ENCODE assay signal across 20 cellular contexts in genomic region chr3:163684651-163685050, GRCh38.
DNase-seq lines count a peak whose midpoint lies in the region; ATAC-seq and FAIRE-seq lines count a peak whose summit lies in the region.
"Had no signal": no experiment of that assay in that cellular context is flagged by ENCODE, and none has a peak within 500 bp of the region (broad histone marks: within the 10 kb centered on the region; RNA-seq: fewer than 3 reads in every experiment).

No MANE protein-coding gene starts in this region.

- H3K4me1 ChIP-seq in aorta (ENCODE audit: control insufficient read depth in 1 of 2, insufficient read depth in 2 of 2, low read length in 2 of 2), result no peaks in the 10 kb centered on the region
- H3K4me1 ChIP-seq: A549; BLaER1 treated with 17β-estradiol and CSF1 and Interleukin-3, amounts not matched to agents 10 nM and 100 nM; Caco-2 had no signal

- FAIRE-seq in endometrium (lab: Jason Lieb, UNC), result peak; percentile 45
- FAIRE-seq: A549, G401.6, GM12891 had no signal

- no peak overlapping the region for H3K27ac ChIP-seq in aorta (ENCODE audit: low read depth in 1 of 2, low read length in 2 of 2)
- H3K27ac ChIP-seq: 22Rv1; A549; BLaER1 treated with 17β-estradiol and CSF1 and Interleukin-3, amounts not matched to agents 10 nM and 100 nM; C4-2B had no signal

- no peak overlapping the region for H3K4me3 ChIP-seq in aorta (ENCODE audit: low read length in 2 of 2)
- H3K4me3 ChIP-seq: A549; BLaER1 treated with 17β-estradiol and CSF1 and Interleukin-3, amounts not matched to agents 10 nM and 100 nM had no signal

- no peaks in the 10 kb centered on the region for H3K36me3 ChIP-seq in aorta (ENCODE audit: control insufficient read depth in 1 of 2, insufficient read depth in 2 of 2, low read length in 1 of 2)
- H3K36me3 ChIP-seq: BLaER1 treated with 17β-estradiol and CSF1 and Interleukin-3, amounts not matched to agents 10 nM and 100 nM had no signal

- no peaks in the 10 kb centered on the region for H3K27me3 ChIP-seq in aorta (ENCODE audit: control insufficient read depth in 1 of 2, insufficient read depth in 2 of 2, low read length in 1 of 2)
- H3K27me3 ChIP-seq: BLaER1 treated with 17β-estradiol and CSF1 and Interleukin-3, amounts not matched to agents 10 nM and 100 nM had no signal

- intact Hi-C loops in sciatic nerve (cut with DNase I) (no loop called here), aorta (cut with DNase I) (no loop called here)

- WGBS in aorta, 2 donors, result 74 to 78% methylated on average over 2 of the region's 2 CpGs

- ATAC-seq in sciatic nerve (peak; percentile 75), aorta (ENCODE audit: low FRiP score) (no peak), GM19023 (IDR thresholded peaks at IDR 0.05; ENCODE audit: unreplicated experiment) (no peak)
- ATAC-seq: A549; CD8-positive, alpha-beta T cell had no signal

- in situ Hi-C loops in SK-MEL-5 (cut with HindIII; ENCODE audit: low pct_unique_long_range_greater_than_20kb, low sequenced_read_pairs), result no loop called here

- peaks cover 6% of the 10 kb centered on the region for H3K9me3 ChIP-seq in aorta (ENCODE audit: control insufficient read depth, low read length)
- H3K9me3 ChIP-seq: A549, Caco-2 had no signal

- DNase-seq in SK-MEL-5 (ENCODE audit: low read depth, low spot score) (peak; percentile 73), fibroblast of gingiva (ENCODE audit: low read depth) (peak; percentile 37), sciatic nerve (ENCODE audit: low spot score) (no peak), aorta (no peak), activated gamma-delta T cell treated with Interleukin-2 at 50 U/mL for 16 hours (no peak)
- DNase-seq: AML-193; Caco-2; Calu3; CD4-positive, alpha-beta T cell; CD8-positive, alpha-beta T cell; DMS79 treated with DMSO at 0.1 percent for 48 hours; GF-D8 had no signal

Comparison
In these comparisons a context has a peak if more than half of its experiments do, and no peak if none do; other contexts are left out.
1. DNase-seq: peak in SK-MEL-5 (single experiment) and fibroblast of gingiva (single experiment); none in sciatic nerve (single experiment), aorta (0 of 2) and activated gamma-delta T cell treated with Interleukin-2 at 50 U/mL for 16 hours (single experiment).